Comparison of ENCODE assay signal across 21 cellular contexts in the genomic region with DNA sequence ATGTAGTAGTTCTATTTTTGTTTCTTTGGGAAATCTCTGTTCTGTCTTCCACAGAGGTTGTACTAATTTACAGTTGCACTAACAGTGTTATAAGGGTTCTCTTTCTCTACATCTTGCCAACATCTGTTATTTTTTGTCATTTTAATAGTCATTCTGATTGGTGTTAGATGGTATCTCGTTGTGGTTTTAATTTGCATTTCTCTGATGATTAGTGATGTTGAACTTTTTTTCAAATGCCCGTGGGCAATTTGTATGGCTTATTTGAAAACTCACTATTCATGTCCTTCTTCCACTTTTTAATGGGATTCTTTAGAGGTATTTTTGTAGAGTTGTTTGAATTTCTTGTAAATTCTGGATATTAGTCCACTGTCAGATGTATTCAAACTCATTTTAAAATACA. TPM values are rescaled to one million over a fixed set of nuclear protein-coding genes. Genes with fewer than 3 reads are reported as not detected.
A peak's percentile ranks its signal among the peaks of the same experiment; 100 is the strongest.
DNase-seq lines count a peak whose midpoint lies in the region; ATAC-seq and TF ChIP-seq lines count a peak whose summit lies in the region.
"Had no signal": no experiment of that assay in that cellular context is flagged by ENCODE, and none has a peak within 500 bp of the region (broad histone marks: within the 10 kb centered on the region; RNA-seq: fewer than 3 reads in every experiment).

No MANE protein-coding gene starts in this region.

- intact Hi-C loops in mammary epithelial cell (cut with micrococcal nuclease) = no loop called here
- intact Hi-C loops in breast epithelium (cut with DNase I; ENCODE audit: low total_unique reads) = loop anchor here (5.0 kb wide), 1 partner anchor 112 kb away; no protein-coding TSS in a partner anchor

- H3K9me3 Mint-ChIP-seq in activated CD4-positive, alpha-beta memory T cell treated with anti-CD3 and anti-CD28 coated beads, Interleukin-2, amount 10 ng/mL, durations not matched to agents 7 days and 5 days = no peaks in the 10 kb centered on the region
- H3K9me3 Mint-ChIP-seq: GM23338 had no signal

- H3K9me3 ChIP-seq in mammary epithelial cell (replicated peaks; ENCODE audit: insufficient read depth, low read length) (no peaks in the 10 kb centered on the region), breast epithelium (no peaks in the 10 kb centered on the region), SK-N-MC (ENCODE audit: low read depth, low read length) (no peaks in the 10 kb centered on the region)
- H3K9me3 ChIP-seq: BLaER1 had no signal

- 0% methylated on average over 2 of the region's 2 CpGs for WGBS in mammary epithelial cell (ENCODE audit: low coverage, missing lambda C conversion rate)

- H4K20me1 ChIP-seq in mammary epithelial cell (ENCODE audit: insufficient read depth, low read length) = no peaks in the 10 kb centered on the region
- H4K20me1 ChIP-seq: BLaER1 had no signal

- H3K27me3 ChIP-seq in mammary epithelial cell (ENCODE audit: insufficient read depth, low read length) (peaks cover 5% of the 10 kb centered on the region), breast epithelium (no peaks in the 10 kb centered on the region)
- H3K27me3 ChIP-seq: BLaER1 had no signal

- CTCF ChIA-PET in mammary epithelial cell (lab: Charles Lee; ENCODE audit: low non-redundant PET) = no interaction called here
- CTCF ChIA-PET in activated CD4-positive, alpha-beta memory T cell treated with anti-CD3 and anti-CD28 coated beads, Interleukin-2, amount 10 ng/mL, durations not matched to agents 7 days and 5 days (lab: Charles Lee) = no interaction called here

- DNase-seq in mammary epithelial cell (peak; percentile 8), breast epithelium (ENCODE audit: low spot score in 2 of 2) (no peak), NCI-H1048 (lab: John Stamatoyannopoulos, UW) (peak; percentile 56), SK-N-MC (ENCODE audit: low read depth, low spot score) (peak; percentile 97), OCI-M1 (lab: John Stamatoyannopoulos, UW) (no peak), NCI-H748 treated with DMSO at 0.1 percent for 48 hours (lab: John Stamatoyannopoulos, UW) (no peak)
- no peak for DNase-seq in activated CD4-positive, alpha-beta memory T cell treated with anti-CD3 and anti-CD28 coated beads, Interleukin-2, amount 10 ng/mL, durations not matched to agents 7 days and 5 days
- DNase-seq in stimulated activated naive CD8-positive, alpha-beta T cell treated with anti-CD3 and anti-CD28 coated beads, Interleukin-15, Interleukin-2, amounts not matched to agents 100 U/mL and 50 U/mL, for 24 hours = no peak
- DNase-seq: CD4-positive, alpha-beta memory T cell; DMS153; DMS79; HCEC 1CT; IMR-90 had no signal

- H3K9ac ChIP-seq in mammary epithelial cell (ENCODE audit: insufficient read depth, low read length) = no peak overlapping the region
- no peak overlapping the region for H3K9ac ChIP-seq in SK-N-MC (ENCODE audit: insufficient read length)
- H3K9ac ChIP-seq: BLaER1 had no signal

- no peak for TF ChIP-seq CTCF in mammary epithelial cell (conservative IDR thresholded peaks at IDR 0.05 in 1 of 2, IDR thresholded peaks at IDR 0.05 in 1 of 2; ENCODE audit: extremely low read depth in 1 of 2, insufficient read depth in 1 of 2, low read depth in 1 of 2, low read length in 2 of 2)
- TF ChIP-seq CTCF in breast epithelium (IDR thresholded peaks at IDR 0.05) = no peak

- ATAC-seq in stimulated activated naive CD8-positive, alpha-beta T cell treated with anti-CD3 and anti-CD28 coated beads, Interleukin-15, Interleukin-2, amounts not matched to agents 100 U/mL and 50 U/mL, for 24 hours = no peak
- ATAC-seq: A549, GM23338, K562 had no signal

- H3K4me3 ChIP-seq in mammary epithelial cell (replicated peaks in 1 of 3; ENCODE audit: insufficient read depth in 1 of 3, low read depth in 2 of 3, low read length in 3 of 3) = no peak overlapping the region
- no peak overlapping the region for H3K4me3 ChIP-seq in breast epithelium
- H3K4me3 ChIP-seq in SK-N-MC = peak overlapping the region; percentile 68
- H3K4me3 ChIP-seq: A549, BLaER1, GM23338, K562 had no signal

- BruUV-seq in mammary epithelial cell (replicated peaks; lab: Mats Ljungman, UMichigan) = no TSS peak

- H3K4me1 ChIP-seq in mammary epithelial cell (ENCODE audit: insufficient read depth, low read length) (no peaks in the 10 kb centered on the region), breast epithelium (no peaks in the 10 kb centered on the region)
- H3K4me1 ChIP-seq: A549 had no signal

- no peak overlapping the region for H3K4me2 ChIP-seq in mammary epithelial cell (ENCODE audit: insufficient read depth, low read depth, low read length)
- H3K4me2 ChIP-seq: A549, BLaER1, GM23338 had no signal

- H3K27ac ChIP-seq in mammary epithelial cell (ENCODE audit: insufficient read depth, low read depth, low read length) (no peak overlapping the region), breast epithelium (no peak overlapping the region), SK-N-MC (peak overlapping the region; percentile 87)
- H3K27ac ChIP-seq: 22Rv1, A549, BLaER1 had no signal

- H3K27me3 Mint-ChIP-seq in activated CD4-positive, alpha-beta memory T cell treated with anti-CD3 and anti-CD28 coated beads, Interleukin-2, amount 10 ng/mL, durations not matched to agents 7 days and 5 days = peaks cover 48% of the 10 kb centered on the region

- POLR2A ChIA-PET in activated CD4-positive, alpha-beta memory T cell treated with anti-CD3 and anti-CD28 coated beads, Interleukin-2, amount 10 ng/mL, durations not matched to agents 7 days and 5 days (lab: Charles Lee) = no interaction called here

- no peaks in the 10 kb centered on the region for H3K36me3 Mint-ChIP-seq in activated CD4-positive, alpha-beta memory T cell treated with anti-CD3 and anti-CD28 coated beads, Interleukin-2, amount 10 ng/mL, durations not matched to agents 7 days and 5 days (ENCODE audit: low read depth)
- H3K36me3 Mint-ChIP-seq: CD14-positive monocyte; CD4-positive, alpha-beta memory T cell had no signal

- H2AFZ ChIP-seq in mammary epithelial cell (ENCODE audit: low read depth, low read length) = no peak overlapping the region
- H2AFZ ChIP-seq: GM23338 had no signal

- dilution Hi-C loops in mammary epithelial cell (cut with HindIII; ENCODE audit: low sequenced_read_pairs) = no loop called here

- TF ChIP-seq POLR2A in breast epithelium (IDR thresholded peaks at IDR 0.05) = no peak

- in situ Hi-C loops in mammary epithelial cell (cut with MboI; ENCODE audit: low sequenced_read_pairs in 2 of 2) = no loop called here

- H3K27ac Mint-ChIP-seq in activated CD4-positive, alpha-beta memory T cell treated with anti-CD3 and anti-CD28 coated beads, Interleukin-2, amount 10 ng/mL, durations not matched to agents 7 days and 5 days = no peak overlapping the region
- H3K27ac Mint-ChIP-seq: CD14-positive monocyte; CD4-positive, alpha-beta memory T cell; GM23338 had no signal

- H3K4me3 Mint-ChIP-seq in activated CD4-positive, alpha-beta memory T cell treated with anti-CD3 and anti-CD28 coated beads, Interleukin-2, amount 10 ng/mL, durations not matched to agents 7 days and 5 days = no peak overlapping the region
- H3K4me3 Mint-ChIP-seq: CD14-positive monocyte; CD4-positive, alpha-beta memory T cell; GM23338 had no signal

- H3K36me3 ChIP-seq in mammary epithelial cell (ENCODE audit: insufficient read depth, low read length) (no peaks in the 10 kb centered on the region), breast epithelium (no peaks in the 10 kb centered on the region), SK-N-MC (ENCODE audit: insufficient read depth, low read length) (no peaks in the 10 kb centered on the region)
- H3K36me3 ChIP-seq: BLaER1 had no signal

- no peaks in the 10 kb centered on the region for H3K79me2 ChIP-seq in mammary epithelial cell (ENCODE audit: insufficient read depth, low read length)

- H3K4me1 Mint-ChIP-seq in activated CD4-positive, alpha-beta memory T cell treated with anti-CD3 and anti-CD28 coated beads, Interleukin-2, amount 10 ng/mL, durations not matched to agents 7 days and 5 days = no peaks in the 10 kb centered on the region
- H3K4me1 Mint-ChIP-seq: GM23338 had no signal

RNA-seq across cellular contexts. Expression of gene SPATA31C2, which starts 5.7 kb away (rescaled TPM):
- total RNA-seq in mammary epithelial cell = not detected
- polyA plus RNA-seq in mammary epithelial cell = not detected
- polyA minus RNA-seq in mammary epithelial cell = not detected
- total RNA-seq in breast epithelium = not detected
- total RNA-seq in activated CD4-positive, alpha-beta memory T cell treated with anti-CD3 and anti-CD28 coated beads, Interleukin-2, amount 10 ng/mL, durations not matched to agents 7 days and 5 days = not detected
- total RNA-seq: CD4-positive, alpha-beta memory T cell; Daoy; IMR-90 had no signal
- polyA plus RNA-seq: A549, AG04450, CD14-positive monocyte had no signal

Comparison
In these comparisons a context has a peak if more than half of its experiments do, and no peak if none do; other contexts are left out.
1. DNase-seq: peak in mammary epithelial cell (single experiment), NCI-H1048 (single experiment) and SK-N-MC (single experiment); none in breast epithelium (0 of 2), activated CD4-positive, alpha-beta memory T cell treated with anti-CD3 and anti-CD28 coated beads, Interleukin-2, amount 10 ng/mL, durations not matched to agents 7 days and 5 days (single experiment), OCI-M1 (single experiment), NCI-H748 treated with DMSO at 0.1 percent for 48 hours (single experiment) and stimulated activated naive CD8-positive, alpha-beta T cell treated with anti-CD3 and anti-CD28 coated beads, Interleukin-15, Interleukin-2, amounts not matched to agents 100 U/mL and 50 U/mL, for 24 hours (single experiment).